15 cellular contexts compared by ENCODE assay signal in the genomic region with DNA sequence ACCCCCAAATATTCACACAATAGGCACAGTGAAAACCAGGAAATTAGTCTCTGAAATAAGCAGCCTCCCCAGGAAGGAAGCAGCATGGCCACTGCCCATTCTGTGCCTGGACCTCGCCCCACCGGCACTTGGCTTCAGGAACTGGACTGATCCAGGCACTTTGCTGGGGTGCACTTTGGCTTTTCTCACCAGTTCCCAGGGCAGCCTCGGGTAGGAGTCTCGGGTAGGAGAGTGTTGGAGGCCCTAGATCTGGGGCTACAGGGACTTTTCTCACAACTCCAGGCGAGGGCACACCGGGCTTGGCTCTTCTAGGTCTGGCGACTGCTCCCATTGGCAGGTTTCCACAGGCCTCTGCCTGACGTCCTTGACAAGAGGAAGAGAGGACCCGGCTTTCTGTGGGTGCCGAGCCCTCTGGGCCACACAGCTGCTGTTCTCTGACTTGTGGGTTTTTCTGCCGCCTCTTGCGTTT. TPM values are rescaled to one million over a fixed set of nuclear protein-coding genes. Genes with fewer than 3 reads are reported as not detected.
DNase-seq lines count a peak whose midpoint lies in the region; ATAC-seq, FAIRE-seq and TF ChIP-seq lines count a peak whose summit lies in the region.
"Had no signal": no experiment of that assay in that cellular context is flagged by ENCODE, and none has a peak within 500 bp of the region (broad histone marks: within the 10 kb centered on the region; RNA-seq: fewer than 3 reads in every experiment).

No MANE protein-coding gene starts in this region.

- H3K4me3 Mint-ChIP-seq in GM23338, result no peak overlapping the region
- H3K4me3 Mint-ChIP-seq: effector memory CD8-positive, alpha-beta T cell; type B pancreatic cell had no signal

- H3K79me2 ChIP-seq in GM23338 (replicated peaks; ENCODE audit: insufficient read depth) (peaks cover 21% of the 10 kb centered on the region; the same call in 1 of the 2 replicates), GM12878 (ENCODE audit: control insufficient read depth, insufficient read depth, low read length) (no peaks in the 10 kb centered on the region), PC-3 (ENCODE audit: low read length) (peaks cover 47% of the 10 kb centered on the region)

- no peaks in the 10 kb centered on the region for H3K9me3 Mint-ChIP-seq in GM23338
- H3K9me3 Mint-ChIP-seq: effector memory CD8-positive, alpha-beta T cell; type B pancreatic cell had no signal

- DNase-seq in GM23338 (ENCODE audit: low spot score) (no peak), GM12878 (ENCODE audit: low read depth, low spot score) (no peak), left lung (no peak), small intestine (peak; percentile 27), PC-3 (no peak), NAMALWA (ENCODE audit: low spot score) (no peak)
- no peak for DNase-seq in stimulated activated CD4-positive, alpha-beta T cell treated with anti-CD3 and anti-CD28 coated beads, Interleukin-4, amount 100 ng/mL, for 24 hours
- DNase-seq: activated CD4-positive, alpha-beta T cell treated with anti-CD3 and anti-CD28 coated beads for 48 hours; effector memory CD8-positive, alpha-beta T cell; IMR-90; NCI-H1417 treated with DMSO at 0.1 percent for 48 hours; NCI-H510A treated with DMSO at 0.1 percent for 48 hours had no signal

- CTCF ChIA-PET in GM12878 (lab: Yijun Ruan, JAX), result interaction anchor here (1.0 to 2.3 kb wide), 4 partner anchors 9 to 45 kb away, joined by 4 to 10 read pairs (median 5); no protein-coding TSS in a partner anchor
- CTCF ChIA-PET in PC-3 (lab: Charles Lee), result no interaction called here

- BruUV-seq in GM12878 (replicated peaks; lab: Mats Ljungman, UMichigan) (no TSS peak), PC-3 (replicated peaks; lab: Mats Ljungman, UMichigan) (no TSS peak)

- H3K4me1 Mint-ChIP-seq in GM23338, result peaks cover 15% of the 10 kb centered on the region

- H3K9me2 ChIP-seq in GM23338 (ENCODE audit: insufficient read depth) (no peaks in the 10 kb centered on the region), PC-3 (replicated peaks; ENCODE audit: low read length) (no peaks in the 10 kb centered on the region)

- no peak overlapping the region for H3K27ac Mint-ChIP-seq in GM23338
- H3K27ac Mint-ChIP-seq: type B pancreatic cell had no signal

- POLR2A ChIA-PET in GM12878 (lab: Charles Lee), result no interaction called here
- POLR2A ChIA-PET in PC-3 (lab: Charles Lee; ENCODE audit: unreplicated experiment), result no interaction called here

- H3K4me1 ChIP-seq in GM23338 (ENCODE audit: insufficient read depth) (no peaks in the 10 kb centered on the region; the same call in 1 of the 2 replicates), GM12878 (ENCODE audit: control insufficient read depth, insufficient read depth, low read length) (no peaks in the 10 kb centered on the region; the same call in 1 of the 2 replicates), left lung (peaks cover 12 to 37% of the 10 kb centered on the region in 2 donors), small intestine (ENCODE audit: control insufficient read depth in 2 of 2, insufficient read depth in 1 of 2, low read depth in 1 of 2, low read length in 1 of 2) (peaks cover 0 to 5% of the 10 kb centered on the region in 2 donors), PC-3 (ENCODE audit: insufficient read depth, low read length) (no peaks in the 10 kb centered on the region)

- H3K36me3 ChIP-seq in GM23338 (ENCODE audit: insufficient read depth) (no peaks in the 10 kb centered on the region), GM12878 (ENCODE audit: control insufficient read depth in 2 of 2, insufficient read depth in 2 of 2, low read length in 1 of 2) (no peaks in the 10 kb centered on the region; a peak in 1 of 4 replicates), left lung (no peaks in the 10 kb centered on the region), small intestine (ENCODE audit: control insufficient read depth in 2 of 2, insufficient read depth in 2 of 2, low read length in 2 of 2) (no peaks in the 10 kb centered on the region), PC-3 (ENCODE audit: low read depth, low read length) (no peaks in the 10 kb centered on the region)

- no peak overlapping the region for H3K27ac ChIP-seq in GM23338 (ENCODE audit: low read depth)
- H3K27ac ChIP-seq in GM12878 (ENCODE audit: control insufficient read depth, insufficient read depth), result no peak overlapping the region
- H3K27ac ChIP-seq in left lung, result peak overlapping the region; percentile 48 to 67
- H3K27ac ChIP-seq in small intestine (ENCODE audit: low read depth in 1 of 2, low read length in 1 of 2), result peak overlapping the region in 1 of 2 donors; percentile 53
- no peak overlapping the region for H3K27ac ChIP-seq in PC-3 (ENCODE audit: low read length)

- TF ChIP-seq POLR2A in GM12878 (IDR thresholded peaks at IDR 0.05; ENCODE audit: low read depth, low read length), result no peak

- H2AFZ ChIP-seq in GM23338 (no peak overlapping the region), GM12878 (ENCODE audit: control insufficient read depth, low read depth, low read length) (no peak overlapping the region), PC-3 (ENCODE audit: low read length) (no peak overlapping the region)

- ATAC-seq in GM23338 (peak; percentile 20; the same call in 2 of the 3 replicates), GM12878 (no peak; the same call in 1 of the 3 replicates), left lung (peak; percentile 35), PC-3 (no peak), GM19397 (IDR thresholded peaks at IDR 0.05; ENCODE audit: unreplicated experiment) (no peak)
- ATAC-seq: effector memory CD8-positive, alpha-beta T cell; Panc1 had no signal

- FAIRE-seq in GM12878 (lab: Jason Lieb, UNC) (no peak), small intestine (lab: Jason Lieb, UNC) (no peak)

- no peak overlapping the region for H3K4me2 ChIP-seq in GM23338
- no peak overlapping the region for H3K4me2 ChIP-seq in GM12878 (ENCODE audit: control insufficient read depth, insufficient read depth)
- H3K4me2 ChIP-seq in PC-3 (ENCODE audit: low read length), result no peak overlapping the region

- WGBS in GM12878 (ENCODE audit: insufficient coverage, insufficient replicate concordance, low lambda C conversion rate, missing lambda C conversion rate), result 57% methylated on average over 12 of the region's 12 CpGs
- 35 to 51% (median 39%) methylated on average over 10 to 12 of the region's 12 CpGs for WGBS in small intestine, 3 donors

- SMC1A ChIA-PET in GM12878 (lab: Charles Lee; ENCODE audit: uncharacterized antibody, unreplicated experiment), result no interaction called here

- H3K27me3 Mint-ChIP-seq in GM23338 (ENCODE audit: insufficient read depth, low read depth, poor library complexity), result peaks cover 13% of the 10 kb centered on the region
- H3K27me3 Mint-ChIP-seq: effector memory CD8-positive, alpha-beta T cell; type B pancreatic cell had no signal

- in situ Hi-C loops in GM12878 (cut with MboI), result no loop called here

- no peak for TF ChIP-seq EP300 in GM12878 (IDR thresholded peaks at IDR 0.05; ENCODE audit: borderline replicate concordance in 1 of 2, control insufficient read depth in 1 of 2, low read depth in 2 of 2, low read length in 2 of 2)

- H3K27me3 ChIP-seq in GM23338 (ENCODE audit: insufficient read depth) (no peaks in the 10 kb centered on the region), GM12878 (replicated peaks in 1 of 2; ENCODE audit: control insufficient read depth in 2 of 2, insufficient read depth in 2 of 2, low read length in 1 of 2) (peaks cover 0 to 7% of the 10 kb centered on the region in 2 experiments; a peak in 2 of 4 replicates), left lung (no peaks in the 10 kb centered on the region), small intestine (ENCODE audit: control insufficient read depth in 2 of 2, insufficient read depth in 2 of 2, low read length in 2 of 2) (no peaks in the 10 kb centered on the region), PC-3 (ENCODE audit: low read length) (no peaks in the 10 kb centered on the region)

- no peak for TF ChIP-seq RAD21 in GM12878 (IDR thresholded peaks at IDR 0.05; ENCODE audit: insufficient read depth, low read depth, low read length)

- H4K20me1 ChIP-seq in GM23338 (replicated peaks; ENCODE audit: insufficient read depth) (peaks cover 13% of the 10 kb centered on the region; the same call in 1 of the 2 replicates), GM12878 (ENCODE audit: control insufficient read depth, insufficient read depth) (peaks cover 5% of the 10 kb centered on the region), PC-3 (ENCODE audit: low read length) (no peaks in the 10 kb centered on the region)

- no peak overlapping the region for H3K4me3 ChIP-seq in GM23338
- no peak overlapping the region for H3K4me3 ChIP-seq in GM12878
- H3K4me3 ChIP-seq in left lung, result no peak overlapping the region
- H3K4me3 ChIP-seq in small intestine (ENCODE audit: low read depth in 1 of 2, low read length in 2 of 2), result no peak overlapping the region
- H3K4me3 ChIP-seq in PC-3 (ENCODE audit: low read length), result no peak overlapping the region

- no peak overlapping the region for H3K9ac ChIP-seq in GM12878 (ENCODE audit: control insufficient read depth, insufficient read depth, low read length)
- H3K9ac ChIP-seq in PC-3 (ENCODE audit: low read length), result no peak overlapping the region

- no peaks in the 10 kb centered on the region for H3K36me3 Mint-ChIP-seq in GM23338 (ENCODE audit: low read depth)
- H3K36me3 Mint-ChIP-seq: type B pancreatic cell had no signal

- RAD21 ChIA-PET in GM12878 (lab: Charles Lee; ENCODE audit: unreplicated experiment), result interaction anchor here (12.2 kb wide), 1 partner anchor 34 kb away, joined by 134 read pairs; no protein-coding TSS in a partner anchor

- TF ChIP-seq CTCF in GM23338 (conservative IDR thresholded peaks at IDR 0.05; ENCODE audit: low read depth in 2 of 2) (no peak), GM12878 (IDR thresholded peaks at IDR 0.05 in 2 of 3, conservative IDR thresholded peaks at IDR 0.05 in 1 of 3; ENCODE audit: control insufficient read depth in 2 of 3, extremely low read depth in 1 of 3, insufficient read depth in 1 of 3, low read depth in 3 of 3, low read length in 3 of 3) (no peak), left lung (IDR thresholded peaks at IDR 0.05) (no peak), PC-3 (conservative IDR thresholded peaks at IDR 0.05; ENCODE audit: low read depth, low read length) (no peak)

- intact Hi-C loops in GM12878 (cut with micrococcal nuclease; ENCODE audit: unreplicated experiment) (no loop called here), left lung (cut with DNase I) (no loop called here), PC-3 (cut with micrococcal nuclease) (no loop called here)

- H3F3A ChIP-seq in GM23338 (replicated peaks; ENCODE audit: low read depth) (no peaks in the 10 kb centered on the region), PC-3 (ENCODE audit: low read length, unreplicated experiment) (no peaks in the 10 kb centered on the region)

- H3K9me3 ChIP-seq in GM12878 (replicated peaks; ENCODE audit: control insufficient read depth, insufficient read depth, low read length), result no peaks in the 10 kb centered on the region
- no peaks in the 10 kb centered on the region for H3K9me3 ChIP-seq in left lung
- no peaks in the 10 kb centered on the region for H3K9me3 ChIP-seq in small intestine (ENCODE audit: control insufficient read depth, low read depth)
- H3K9me3 ChIP-seq in PC-3 (ENCODE audit: low read length), result no peaks in the 10 kb centered on the region

RNA-seq across cellular contexts. Expression of a gene that starts 18.7 kb away (rescaled TPM):
- total RNA-seq in GM23338 (2014; rRNA removed; shearing (Covaris generic)), result 6.3 and 14.8 TPM in 2 replicates
- polyA plus RNA-seq in GM23338 (2016; fragmentation: Nextera tagmentation; extraction: Ambion mirVana), result 4.8 and 7.4 TPM in 2 replicates
- 103 and 112 TPM in 2 replicates for total RNA-seq in GM12878 (2013; cell fraction: nucleolus; rRNA removed)
- 29.8 and 34.2 TPM in 2 replicates for total RNA-seq in GM12878 (2014; rRNA removed)
- 34.8 and 49.1 TPM in 2 replicates for total RNA-seq in GM12878 (2014; rRNA removed; fragmentation: Illumina TruSeq; extraction: Trizol)
- total RNA-seq in GM12878 (2021), result 53.7 and 61.7 TPM in 2 replicates
- polyA plus RNA-seq in GM12878 (2011; ENCODE audit: low read depth), result 1.2 TPM
- polyA plus RNA-seq in GM12878 (2011; rRNA removed), result 18.7 and 20.8 TPM in 2 replicates
- 18.2 and 23.2 TPM in 2 replicates for polyA plus RNA-seq in GM12878 (2011; cell fraction: cytosol; rRNA removed)
- polyA plus RNA-seq in GM12878 (2011; cell fraction: nucleus; rRNA removed), result 49.5 and 63.8 TPM in 2 replicates
- 1.8 and 2.1 TPM in 2 replicates for polyA plus RNA-seq in GM12878 (2012)
- 39.9 and 41.4 TPM in 2 replicates for polyA plus RNA-seq in GM12878 (2014; fragmentation: Illumina TruSeq; extraction: Trizol)
- polyA plus RNA-seq in GM12878 (2014; fragmentation: Nextera tagmentation; extraction: Ambion mirVana), result 1 to 10 TPM; 5.7 to 9.0 TPM
- polyA plus RNA-seq in GM12878 (2014; rRNA removed), result 31.8 and 39.0 TPM in 2 replicates
- polyA plus RNA-seq in GM12878 (2016; fragmentation: Nextera tagmentation; extraction: Ambion mirVana), result 10 to 100 TPM in 1 of 2 experiments, 1 to 10 TPM in 1; 6.6 to 14.9 TPM
- polyA minus RNA-seq in GM12878 (2011; rRNA and poly(A)+ RNA removed), result 27.3 and 33.8 TPM in 2 replicates
- polyA minus RNA-seq in GM12878 (2011; cell fraction: cytosol; rRNA and poly(A)+ RNA removed), result 14.4 and 17.5 TPM in 2 replicates
- 21.9 and 30.1 TPM in 2 replicates for polyA minus RNA-seq in GM12878 (2011; cell fraction: nucleus; rRNA and poly(A)+ RNA removed)
- total RNA-seq in left lung, result 10 to 100 TPM; 30.4 to 53.4 TPM
- polyA plus RNA-seq in small intestine, result 1 to 10 TPM; 1.1 to 5.4 (median 2.2) TPM
- 14.1 and 21.0 TPM in 2 replicates for total RNA-seq in PC-3 (2014; rRNA removed)

Comparison
In these comparisons a context has a peak if more than half of its experiments do, and no peak if none do; other contexts are left out.
1. ATAC-seq: peak in GM23338 (single experiment) and left lung (single experiment); none in GM12878 (single experiment), PC-3 (single experiment) and GM19397 (single experiment).
2. H3K27ac ChIP-seq: peak in left lung (2 of 2); none in GM23338 (single experiment), GM12878 (single experiment) and PC-3 (single experiment).